Comparison of ENCODE assay signal across 26 cellular contexts in genomic region chr21:35953570-35953969, GRCh38.
DNase-seq lines count a peak whose midpoint lies in the region; ATAC-seq, FAIRE-seq and TF ChIP-seq lines count a peak whose summit lies in the region.
"Had no signal": no experiment of that assay in that cellular context is flagged by ENCODE, and none has a peak within 500 bp of the region (broad histone marks: within the 10 kb centered on the region; RNA-seq: fewer than 3 reads in every experiment).

No MANE protein-coding gene starts in this region.

- H4K8ac ChIP-seq in mesendoderm (ENCODE audit: low read depth, low read length): no peak overlapping the region

- H3K9ac ChIP-seq in PC-3 (ENCODE audit: low read length): no peak overlapping the region
- H3K9ac ChIP-seq in endothelial cell of umbilical vein (replicated peaks; ENCODE audit: extremely low read depth, insufficient read depth, low read length): no peak overlapping the region
- H3K9ac ChIP-seq in mesendoderm (ENCODE audit: low read length): no peak overlapping the region

- H3K9me2 ChIP-seq in PC-3 (replicated peaks; ENCODE audit: low read length): no peaks in the 10 kb centered on the region

- no peak overlapping the region for H3K23ac ChIP-seq in mesendoderm (ENCODE audit: low read length)

- no peak overlapping the region for H3K27ac ChIP-seq in PC-3 (ENCODE audit: low read length)
- no peak overlapping the region for H3K27ac ChIP-seq in endothelial cell of umbilical vein (ENCODE audit: insufficient read depth, low read depth, low read length)
- no peak overlapping the region for H3K27ac ChIP-seq in mesendoderm (ENCODE audit: low read depth, low read length)
- H3K27ac ChIP-seq: adrenal gland, heart right ventricle, vagina had no signal

- BruUV-seq in PC-3 (replicated peaks; lab: Mats Ljungman, UMichigan): no TSS peak
- no TSS peak for BruUV-seq in endothelial cell of umbilical vein (replicated peaks; lab: Mats Ljungman, UMichigan)

- H3K56ac ChIP-seq in mesendoderm (ENCODE audit: low read length): no peak overlapping the region

- FAIRE-seq in endothelial cell of umbilical vein (lab: Jason Lieb, UNC): no peak

- H4K20me1 ChIP-seq in PC-3 (ENCODE audit: low read length) (no peaks in the 10 kb centered on the region), endothelial cell of umbilical vein (replicated peaks; ENCODE audit: control insufficient read depth, extremely low read depth, insufficient read depth, low read length) (no peaks in the 10 kb centered on the region)

- H2BK5ac ChIP-seq in mesendoderm (ENCODE audit: low read length): no peak overlapping the region

- H3K79me1 ChIP-seq in mesendoderm (ENCODE audit: low read length): no peaks in the 10 kb centered on the region

- peaks cover 9% of the 10 kb centered on the region for H3K27me3 Mint-ChIP-seq in activated T-helper 2 cell treated with anti-CD3 and anti-CD28 coated beads, Interferon-gamma antibody, Interleukin-2, Interleukin-4, amounts not matched to agents 10 μg/mL and 5 μg/mL and 100 μg/mL, durations not matched to agents 14 hours and 24 hours and 36 hours (ENCODE audit: low read depth)

- H3K79me2 ChIP-seq in PC-3 (ENCODE audit: low read length): no peaks in the 10 kb centered on the region
- H3K79me2 ChIP-seq in endothelial cell of umbilical vein (ENCODE audit: control insufficient read depth, insufficient read depth, low read length): no peaks in the 10 kb centered on the region
- H3K79me2 ChIP-seq in mesendoderm (ENCODE audit: control insufficient read depth, insufficient read depth, low read length): no peaks in the 10 kb centered on the region

- no peaks in the 10 kb centered on the region for H3K4me1 Mint-ChIP-seq in activated T-helper 2 cell treated with anti-CD3 and anti-CD28 coated beads, Interferon-gamma antibody, Interleukin-2, Interleukin-4, amounts not matched to agents 10 μg/mL and 5 μg/mL and 100 μg/mL, durations not matched to agents 14 hours and 24 hours and 36 hours (ENCODE audit: low read depth)
- H3K4me1 Mint-ChIP-seq: activated CD4-positive, alpha-beta T cell treated with anti-CD3 and anti-CD28 coated beads for 36 hours; CD4-positive, alpha-beta memory T cell; central memory CD8-positive, alpha-beta T cell; IgD-negative memory B cell; memory B cell; nephron progenitor cell had no signal

- H3K36me3 Mint-ChIP-seq in activated T-helper 2 cell treated with anti-CD3 and anti-CD28 coated beads, Interferon-gamma antibody, Interleukin-2, Interleukin-4, amounts not matched to agents 10 μg/mL and 5 μg/mL and 100 μg/mL, durations not matched to agents 14 hours and 24 hours and 36 hours (ENCODE audit: low read depth): no peaks in the 10 kb centered on the region
- H3K36me3 Mint-ChIP-seq: CD4-positive, alpha-beta memory T cell; IgD-negative memory B cell had no signal

- no peak overlapping the region for H2BK15ac ChIP-seq in mesendoderm (replicated peaks; ENCODE audit: low read depth)

- H3F3A ChIP-seq in PC-3 (ENCODE audit: low read length, unreplicated experiment): no peaks in the 10 kb centered on the region

- H2AFZ ChIP-seq in PC-3 (ENCODE audit: low read length) (peak overlapping the region; percentile 24; the same call in 1 of the 2 replicates), endothelial cell of umbilical vein (ENCODE audit: low read depth, low read length) (no peak overlapping the region)

- POLR2A ChIA-PET in PC-3 (lab: Charles Lee; ENCODE audit: unreplicated experiment) (no interaction called here), endothelial cell of umbilical vein (lab: Charles Lee) (no interaction called here)

- TF ChIP-seq CTCF in PC-3 (conservative IDR thresholded peaks at IDR 0.05; ENCODE audit: low read depth, low read length): no peak
- TF ChIP-seq CTCF in endothelial cell of umbilical vein (IDR thresholded peaks at IDR 0.05; ENCODE audit: extremely low read depth in 1 of 2, insufficient read depth in 1 of 2, low read depth in 1 of 2, low read length in 2 of 2): no peak

- dilution Hi-C loops in endothelial cell of umbilical vein (cut with MboI; ENCODE audit: extremely low pct_ligation_motif_present, low sequenced_read_pairs): no loop called here

- H3K27me3 ChIP-seq in PC-3 (ENCODE audit: low read length) (no peaks in the 10 kb centered on the region), endothelial cell of umbilical vein (ENCODE audit: control insufficient read depth in 2 of 2, insufficient read depth in 2 of 2, low read length in 2 of 2) (peaks cover 12 to 15% of the 10 kb centered on the region in 2 experiments), mesendoderm (ENCODE audit: insufficient read depth, low read length, poor library complexity) (no peaks in the 10 kb centered on the region)
- H3K27me3 ChIP-seq: adrenal gland, MG63, vagina had no signal

- no peak overlapping the region for H3K18ac ChIP-seq in mesendoderm (ENCODE audit: low read length)

- H4K5ac ChIP-seq in mesendoderm (ENCODE audit: low read length): no peak overlapping the region

- WGBS in mesendoderm (ENCODE audit: extremely low coverage, insufficient coverage, low lambda C conversion rate): no CpG with 5 or more reads among the region's 3 CpGs

- H3K4ac ChIP-seq in mesendoderm (ENCODE audit: low read depth, low read length): no peak overlapping the region

- H3K4me3 Mint-ChIP-seq in activated T-helper 2 cell treated with anti-CD3 and anti-CD28 coated beads, Interferon-gamma antibody, Interleukin-2, Interleukin-4, amounts not matched to agents 10 μg/mL and 5 μg/mL and 100 μg/mL, durations not matched to agents 14 hours and 24 hours and 36 hours (ENCODE audit: low read depth): no peak overlapping the region
- H3K4me3 Mint-ChIP-seq: activated CD4-positive, alpha-beta T cell treated with anti-CD3 and anti-CD28 coated beads for 36 hours; CD4-positive, alpha-beta memory T cell; central memory CD8-positive, alpha-beta T cell; IgD-negative memory B cell; memory B cell; nephron progenitor cell had no signal

- H2AK5ac ChIP-seq in mesendoderm (ENCODE audit: low read length): no peak overlapping the region

- H3K4me2 ChIP-seq in PC-3 (ENCODE audit: low read length) (no peak overlapping the region), endothelial cell of umbilical vein (ENCODE audit: insufficient read depth, low read length) (no peak overlapping the region), mesendoderm (ENCODE audit: low read length) (no peak overlapping the region)
- H3K4me2 ChIP-seq: smooth muscle cell had no signal

- H3K4me1 ChIP-seq in PC-3 (ENCODE audit: insufficient read depth, low read length): peaks cover 6% of the 10 kb centered on the region; the same call in 1 of the 2 replicates
- H3K4me1 ChIP-seq in endothelial cell of umbilical vein (ENCODE audit: control insufficient read depth, extremely low read depth, insufficient read depth, low read length): no peaks in the 10 kb centered on the region
- H3K4me1 ChIP-seq in mesendoderm (ENCODE audit: control insufficient read depth, low read depth, low read length): no peaks in the 10 kb centered on the region
- H3K4me1 ChIP-seq: adrenal gland, HAP-1, heart right ventricle, vagina had no signal

- H3K9me3 Mint-ChIP-seq in activated T-helper 2 cell treated with anti-CD3 and anti-CD28 coated beads, Interferon-gamma antibody, Interleukin-2, Interleukin-4, amounts not matched to agents 10 μg/mL and 5 μg/mL and 100 μg/mL, durations not matched to agents 14 hours and 24 hours and 36 hours: no peaks in the 10 kb centered on the region
- H3K9me3 Mint-ChIP-seq: nephron progenitor cell had no signal

- DNase-seq in AG20443 (ENCODE audit: low spot score) (peak; percentile 14), PC-3 (peak; percentile 50), endothelial cell of umbilical vein (ENCODE audit: low read depth, low spot score) (peak; percentile 19), mesendoderm (peak; percentile 20), NCI-H187 (lab: John Stamatoyannopoulos, UW) (no peak)
- no peak for DNase-seq in activated T-helper 2 cell treated with anti-CD3 and anti-CD28 coated beads, Interferon-gamma antibody, Interleukin-2, Interleukin-4, amounts not matched to agents 10 μg/mL and 5 μg/mL and 100 μg/mL, durations not matched to agents 14 hours and 24 hours and 36 hours (ENCODE audit: low spot score)
- DNase-seq: activated CD4-positive, alpha-beta T cell treated with anti-CD3 and anti-CD28 coated beads for 36 hours; adrenal gland; CD4-positive, alpha-beta memory T cell; DND-41; effector CD8-positive, alpha-beta T cell; heart right ventricle; MG63; NCI-H1436 treated with DMSO at 0.1 percent for 48 hours; NCI-H446 treated with DMSO at 0.1 percent for 48 hours; nephron progenitor cell; posterior cingulate gyrus; substantia nigra had no signal

- intact Hi-C loops in PC-3 (cut with micrococcal nuclease): loop anchor here (1.0 kb wide), 1 partner anchor 21 kb away; no protein-coding TSS in a partner anchor
- intact Hi-C loops in endothelial cell of umbilical vein (cut with micrococcal nuclease): no loop called here
- intact Hi-C loops in activated T-helper 2 cell treated with anti-CD3 and anti-CD28 coated beads, Interferon-gamma antibody, Interleukin-2, Interleukin-4, amounts not matched to agents 10 μg/mL and 5 μg/mL and 100 μg/mL, durations not matched to agents 14 hours and 24 hours and 36 hours (cut with micrococcal nuclease): no loop called here

- H3K9me3 ChIP-seq in PC-3 (ENCODE audit: low read length) (no peaks in the 10 kb centered on the region), endothelial cell of umbilical vein (replicated peaks; ENCODE audit: control insufficient read depth, insufficient read depth, low read length) (no peaks in the 10 kb centered on the region)
- H3K9me3 ChIP-seq: adrenal gland, HAP-1, MG63, vagina had no signal

- CTCF ChIA-PET in PC-3 (lab: Charles Lee): no interaction called here
- CTCF ChIA-PET in endothelial cell of umbilical vein (lab: Charles Lee): no interaction called here

- H3K9me1 ChIP-seq in endothelial cell of umbilical vein (replicated peaks; ENCODE audit: control insufficient read depth, extremely low read depth, insufficient read depth, low read length): no peaks in the 10 kb centered on the region

- H2BK120ac ChIP-seq in mesendoderm (ENCODE audit: low read depth, low read length): no peak overlapping the region

- no peak overlapping the region for H3K27ac Mint-ChIP-seq in activated T-helper 2 cell treated with anti-CD3 and anti-CD28 coated beads, Interferon-gamma antibody, Interleukin-2, Interleukin-4, amounts not matched to agents 10 μg/mL and 5 μg/mL and 100 μg/mL, durations not matched to agents 14 hours and 24 hours and 36 hours
- H3K27ac Mint-ChIP-seq: activated CD4-positive, alpha-beta T cell treated with anti-CD3 and anti-CD28 coated beads for 36 hours; CD4-positive, alpha-beta memory T cell; IgD-negative memory B cell; memory B cell; nephron progenitor cell had no signal

- no peak overlapping the region for H3K4me3 ChIP-seq in PC-3 (ENCODE audit: low read length)
- H3K4me3 ChIP-seq in endothelial cell of umbilical vein (replicated peaks in 1 of 3; ENCODE audit: insufficient read depth in 1 of 3, low read depth in 1 of 3, low read length in 3 of 3): no peak overlapping the region
- no peak overlapping the region for H3K4me3 ChIP-seq in mesendoderm (ENCODE audit: low read length)
- H3K4me3 ChIP-seq: adrenal gland, HAP-1, heart right ventricle, MG63, smooth muscle cell, vagina had no signal

- H3K36me3 ChIP-seq in PC-3 (ENCODE audit: low read depth, low read length) (no peaks in the 10 kb centered on the region), endothelial cell of umbilical vein (ENCODE audit: control insufficient read depth in 2 of 2, extremely low read depth in 1 of 2, insufficient read depth in 2 of 2, low read length in 2 of 2) (no peaks in the 10 kb centered on the region), mesendoderm (ENCODE audit: control insufficient read depth, insufficient read depth, low read length) (no peaks in the 10 kb centered on the region)
- H3K36me3 ChIP-seq: adrenal gland, HAP-1, heart right ventricle, MG63, vagina had no signal

- ATAC-seq in PC-3: peak; percentile 64
- ATAC-seq in HG02981 (IDR thresholded peaks at IDR 0.05; ENCODE audit: unreplicated experiment): no peak
- no peak for ATAC-seq in HG03196 (IDR thresholded peaks at IDR 0.05; ENCODE audit: unreplicated experiment)
- ATAC-seq: activated CD4-positive, alpha-beta T cell treated with anti-CD3 and anti-CD28 coated beads for 36 hours; heart right ventricle had no signal

- no peak for TF ChIP-seq POLR2A in endothelial cell of umbilical vein (IDR thresholded peaks at IDR 0.05; ENCODE audit: low read depth, low read length)

Comparison
In these comparisons a context has a peak if more than half of its experiments do, and no peak if none do; other contexts are left out.
1. DNase-seq: peak in AG20443 (single experiment), PC-3 (single experiment), endothelial cell of umbilical vein (single experiment) and mesendoderm (single experiment); none in activated T-helper 2 cell treated with anti-CD3 and anti-CD28 coated beads, Interferon-gamma antibody, Interleukin-2, Interleukin-4, amounts not matched to agents 10 μg/mL and 5 μg/mL and 100 μg/mL, durations not matched to agents 14 hours and 24 hours and 36 hours (single experiment) and NCI-H187 (0 of 2).